17 cellular contexts compared by ENCODE assay signal in the genomic region with DNA sequence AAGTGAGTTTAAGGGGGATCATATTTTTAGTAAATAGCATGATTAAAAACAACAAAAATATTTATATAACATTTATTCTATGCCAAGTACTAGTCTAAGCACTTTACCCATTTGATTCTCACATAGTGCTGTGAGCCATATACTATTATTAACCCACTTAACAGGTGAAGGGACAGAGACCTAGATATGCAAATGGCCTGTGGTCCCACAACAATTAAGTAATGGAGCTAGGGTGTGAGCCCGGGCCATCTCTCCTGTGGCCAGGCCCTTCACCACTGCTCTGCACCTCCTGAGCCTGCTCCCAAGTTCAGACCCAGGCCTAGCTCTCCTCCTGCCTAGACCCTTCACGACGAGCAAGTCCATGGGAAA. TPM values are rescaled to one million over a fixed set of nuclear protein-coding genes. Genes with fewer than 3 reads are reported as not detected.
DNase-seq lines count a peak whose midpoint lies in the region; ATAC-seq and TF ChIP-seq lines count a peak whose summit lies in the region.
"Had no signal": no experiment of that assay in that cellular context is flagged by ENCODE, and none has a peak within 500 bp of the region (broad histone marks: within the 10 kb centered on the region; RNA-seq: fewer than 3 reads in every experiment).

No MANE protein-coding gene starts in this region.

- H3K18ac ChIP-seq in mesendoderm (ENCODE audit: low read length): no peak overlapping the region

- DNase-seq in PC-3: no peak
- DNase-seq in mesendoderm: no peak
- DNase-seq in T-helper 2 cell treated with Interferon-gamma antibody and Interleukin-4, amounts not matched to agents 5 μg/mL and 100 μg/mL, for 36 hours (ENCODE audit: low spot score): no peak
- DNase-seq: BE2C, DMS 273 treated with DMSO at 0.1 percent for 48 hours, NCI-H1694, NCI-H2107, SK-N-SH had no signal

- no peaks in the 10 kb centered on the region for H3K4me1 Mint-ChIP-seq in T-helper 2 cell treated with Interferon-gamma antibody and Interleukin-4, amounts not matched to agents 5 μg/mL and 100 μg/mL, for 36 hours (ENCODE audit: low read depth)
- H3K4me1 Mint-ChIP-seq: CD8-positive, alpha-beta memory T cell had no signal

- CTCF ChIA-PET in PC-3 (lab: Charles Lee): interaction anchor here (0.7 to 1.2 kb wide), 3 partner anchors 37 to 103 kb away, joined by 3 to 4 read pairs (median 4); no protein-coding TSS in a partner anchor

- H3K4ac ChIP-seq in mesendoderm (ENCODE audit: low read depth, low read length): no peak overlapping the region

- no peaks in the 10 kb centered on the region for H3K9me3 ChIP-seq in ES-I3 (ENCODE audit: control insufficient read depth, insufficient read depth, low read length)
- H3K9me3 ChIP-seq in PC-3 (ENCODE audit: low read length): no peaks in the 10 kb centered on the region
- H3K9me3 ChIP-seq in iPS-18c (ENCODE audit: control insufficient read depth, insufficient read depth, low read length): peaks cover 1% of the 10 kb centered on the region
- no peaks in the 10 kb centered on the region for H3K9me3 ChIP-seq in skeletal muscle tissue (ENCODE audit: control insufficient read depth in 3 of 3, low read length in 3 of 3)
- H3K9me3 ChIP-seq: BE2C, SK-N-SH had no signal

- H2BK5ac ChIP-seq in mesendoderm (ENCODE audit: low read length): no peak overlapping the region

- H3K27ac ChIP-seq in PC-3 (ENCODE audit: low read length) (no peak overlapping the region), skeletal muscle tissue (ENCODE audit: low read depth, low read length) (no peak overlapping the region), mesendoderm (ENCODE audit: low read depth, low read length) (no peak overlapping the region)
- H3K27ac ChIP-seq: KMS-11 had no signal

- no peak overlapping the region for H2BK120ac ChIP-seq in mesendoderm (ENCODE audit: low read depth, low read length)

- H3K79me2 ChIP-seq in PC-3 (ENCODE audit: low read length) (no peaks in the 10 kb centered on the region), mesendoderm (ENCODE audit: control insufficient read depth, insufficient read depth, low read length) (no peaks in the 10 kb centered on the region)

- no peak overlapping the region for H3K56ac ChIP-seq in mesendoderm (ENCODE audit: low read length)

- no peak overlapping the region for H3K4me3 Mint-ChIP-seq in T-helper 2 cell treated with Interferon-gamma antibody and Interleukin-4, amounts not matched to agents 5 μg/mL and 100 μg/mL, for 36 hours
- H3K4me3 Mint-ChIP-seq: CD8-positive, alpha-beta memory T cell had no signal

- H3K36me3 Mint-ChIP-seq in T-helper 2 cell treated with Interferon-gamma antibody and Interleukin-4, amounts not matched to agents 5 μg/mL and 100 μg/mL, for 36 hours (ENCODE audit: low read depth): no peaks in the 10 kb centered on the region
- H3K36me3 Mint-ChIP-seq: CD8-positive, alpha-beta memory T cell had no signal

- peak overlapping the region; percentile 69; the same call in 1 of the 2 replicates for H2AFZ ChIP-seq in PC-3 (ENCODE audit: low read length)

- H3K9me2 ChIP-seq in PC-3 (replicated peaks; ENCODE audit: low read length): no peaks in the 10 kb centered on the region
- H3K9me2 ChIP-seq: SK-N-SH had no signal

- H3K4me1 ChIP-seq in ES-I3 (ENCODE audit: insufficient read depth, low read length) (peaks cover 6% of the 10 kb centered on the region), PC-3 (ENCODE audit: insufficient read depth, low read length) (peaks cover 38% of the 10 kb centered on the region), skeletal muscle tissue (ENCODE audit: control insufficient read depth in 3 of 3, insufficient read depth in 3 of 3, low read length in 3 of 3) (peaks cover 12 to 30% (median 28%) of the 10 kb centered on the region in 3 donors), mesendoderm (ENCODE audit: control insufficient read depth, low read depth, low read length) (no peaks in the 10 kb centered on the region)
- H3K4me1 ChIP-seq: BE2C had no signal

- peaks cover 5% of the 10 kb centered on the region for H3K27me3 Mint-ChIP-seq in T-helper 2 cell treated with Interferon-gamma antibody and Interleukin-4, amounts not matched to agents 5 μg/mL and 100 μg/mL, for 36 hours (ENCODE audit: low read depth)

- H3K4me3 ChIP-seq in PC-3 (ENCODE audit: low read length) (peak overlapping the region; percentile 59; the same call in 1 of the 2 replicates), iPS-18c (ENCODE audit: insufficient read depth, low read depth, low read length) (peak overlapping the region; percentile 24; the same call in 1 of the 2 replicates), skeletal muscle tissue (ENCODE audit: low read length in 3 of 3) (no peak overlapping the region), mesendoderm (ENCODE audit: low read length) (no peak overlapping the region)

- POLR2A ChIA-PET in PC-3 (lab: Charles Lee; ENCODE audit: unreplicated experiment): interaction anchor here (0.7 kb wide), 1 partner anchor 85 kb away, joined by 3 read pairs; no protein-coding TSS in a partner anchor

- no peaks in the 10 kb centered on the region for H4K20me1 ChIP-seq in PC-3 (ENCODE audit: low read length)

- intact Hi-C loops in PC-3 (cut with micrococcal nuclease): loop anchor here (1.0 to 5.0 kb wide), 5 partner anchors 11 to 221 kb away; partner anchors contain the start of gene TMEM9

- H4K5ac ChIP-seq in mesendoderm (ENCODE audit: low read length): no peak overlapping the region

- no peak overlapping the region for H2AK5ac ChIP-seq in mesendoderm (ENCODE audit: low read length)

- H3K36me3 ChIP-seq in ES-I3 (ENCODE audit: insufficient read depth, low read length) (no peaks in the 10 kb centered on the region), PC-3 (ENCODE audit: low read depth, low read length) (no peaks in the 10 kb centered on the region), skeletal muscle tissue (ENCODE audit: control insufficient read depth in 3 of 3, insufficient read depth in 3 of 3, low read length in 3 of 3) (no peaks in the 10 kb centered on the region), mesendoderm (ENCODE audit: control insufficient read depth, insufficient read depth, low read length) (no peaks in the 10 kb centered on the region)
- H3K36me3 ChIP-seq: BE2C had no signal

- WGBS in mesendoderm (ENCODE audit: extremely low coverage, insufficient coverage, low lambda C conversion rate): no CpG with 5 or more reads among the region's 3 CpGs

- no peaks in the 10 kb centered on the region for H3K79me1 ChIP-seq in mesendoderm (ENCODE audit: low read length)

- no peaks in the 10 kb centered on the region for H3F3A ChIP-seq in PC-3 (ENCODE audit: low read length, unreplicated experiment)

- H2BK15ac ChIP-seq in mesendoderm (replicated peaks; ENCODE audit: low read depth): no peak overlapping the region

- ATAC-seq in PC-3 (no peak), GM18907 (IDR thresholded peaks at IDR 0.05; ENCODE audit: unreplicated experiment) (no peak)
- ATAC-seq: Right ventricle myocardium inferior had no signal

- H3K23ac ChIP-seq in mesendoderm (ENCODE audit: low read length): no peak overlapping the region

- H3K27ac Mint-ChIP-seq in T-helper 2 cell treated with Interferon-gamma antibody and Interleukin-4, amounts not matched to agents 5 μg/mL and 100 μg/mL, for 36 hours: no peak overlapping the region
- H3K27ac Mint-ChIP-seq: CD8-positive, alpha-beta memory T cell had no signal

- BruUV-seq in PC-3 (replicated peaks; lab: Mats Ljungman, UMichigan): no TSS peak

- no peaks in the 10 kb centered on the region for H3K9me3 Mint-ChIP-seq in T-helper 2 cell treated with Interferon-gamma antibody and Interleukin-4, amounts not matched to agents 5 μg/mL and 100 μg/mL, for 36 hours
- H3K9me3 Mint-ChIP-seq: CD8-positive, alpha-beta memory T cell had no signal

- no peak overlapping the region for H4K8ac ChIP-seq in mesendoderm (ENCODE audit: low read depth, low read length)

- H3K9ac ChIP-seq in ES-I3 (ENCODE audit: low read depth, low read length) (peak overlapping the region; percentile 28; the same call in 1 of the 2 replicates), PC-3 (ENCODE audit: low read length) (no peak overlapping the region), skeletal muscle tissue (ENCODE audit: low read depth in 1 of 3, low read length in 3 of 3) (peak overlapping the region in 2 of 3 donors; percentile 64), mesendoderm (ENCODE audit: low read length) (no peak overlapping the region)
- H3K9ac ChIP-seq: KMS-11, SK-N-SH had no signal

- H3K27me3 ChIP-seq in PC-3 (ENCODE audit: low read length): no peaks in the 10 kb centered on the region
- peaks cover 0 to 9% (median 0%) of the 10 kb centered on the region in 3 donors for H3K27me3 ChIP-seq in skeletal muscle tissue (ENCODE audit: control insufficient read depth in 3 of 3, insufficient read depth in 3 of 3, low read length in 3 of 3)
- H3K27me3 ChIP-seq in mesendoderm (ENCODE audit: insufficient read depth, low read length, poor library complexity): no peaks in the 10 kb centered on the region

- no peak for TF ChIP-seq CTCF in PC-3 (conservative IDR thresholded peaks at IDR 0.05; ENCODE audit: low read depth, low read length)

- H3K4me2 ChIP-seq in PC-3 (ENCODE audit: low read length) (peak overlapping the region; percentile 77), mesendoderm (ENCODE audit: low read length) (no peak overlapping the region)
- H3K4me2 ChIP-seq: KMS-11, SK-N-SH had no signal

RNA-seq across cellular contexts. Expression of gene ASCL5, which starts 0.5 kb away (rescaled TPM):
- total RNA-seq in PC-3 (2014; rRNA removed) (2.4 and 3.1 TPM in 2 replicates), skeletal muscle tissue (not detected)
- 0.20 TPM for polyA plus RNA-seq in mesendoderm (2013, experiment 1 of 2)
- 0.18 TPM for polyA plus RNA-seq in mesendoderm (2013, experiment 2 of 2)
- total RNA-seq: MCF 10A, Right ventricle myocardium inferior had no signal
- polyA plus RNA-seq: AG04450; CD8-positive, alpha-beta memory T cell; SK-N-SH had no signal

RNA-seq across cellular contexts. Expression of gene CACNA1S, which starts 14.2 kb away (rescaled TPM):
- total RNA-seq in PC-3 (2014; rRNA removed) (not detected in 2 replicates), skeletal muscle tissue (43.3 TPM)
- not detected for polyA plus RNA-seq in mesendoderm (2013, experiment 1 of 2)
- under 0.01 TPM for polyA plus RNA-seq in mesendoderm (2013, experiment 2 of 2)
- total RNA-seq: CD8-positive, alpha-beta memory T cell; MCF 10A; Right ventricle myocardium inferior had no signal
- polyA plus RNA-seq: AG04450; CD8-positive, alpha-beta memory T cell; SK-N-SH had no signal

RNA-seq across cellular contexts. Expression of gene TMEM9, which starts 27.8 kb away (rescaled TPM):
- 428 and 435 TPM in 2 replicates for total RNA-seq in PC-3 (2014; rRNA removed)
- total RNA-seq in skeletal muscle tissue: 50.1 TPM
- polyA plus RNA-seq in mesendoderm (2013, experiment 1 of 2): 40.1 TPM
- 41.4 TPM for polyA plus RNA-seq in mesendoderm (2013, experiment 2 of 2)

Comparison
In these comparisons a context has a peak if more than half of its experiments do, and no peak if none do; other contexts are left out.
1. H3K9ac ChIP-seq: peak in ES-I3 (single experiment) and skeletal muscle tissue (2 of 3); none in PC-3 (single experiment) and mesendoderm (single experiment).
2. H3K4me3 ChIP-seq: peak in PC-3 (single experiment) and iPS-18c (single experiment); none in skeletal muscle tissue (0 of 3) and mesendoderm (single experiment).
3. RNA of gene CACNA1S, which starts 14.2 kb away (total RNA-seq): 43.3 TPM in skeletal muscle tissue (single experiment); not detected in PC-3; every median in the first group is over 10 times any median in the second.